ENCODE assay signal across 11 cellular contexts in genomic region chr18:9594782-9595181, GRCh38. TPM values are rescaled to one million over a fixed set of nuclear protein-coding genes. Genes with fewer than 3 reads are reported as not detected.
DNase-seq lines count a peak whose midpoint lies in the region; ATAC-seq, FAIRE-seq and TF ChIP-seq lines count a peak whose summit lies in the region.
"Had no signal": no experiment of that assay in that cellular context is flagged by ENCODE, and none has a peak within 500 bp of the region (broad histone marks: within the 10 kb centered on the region; RNA-seq: fewer than 3 reads in every experiment).

No MANE protein-coding gene starts in this region.

- H4K20me1 ChIP-seq in Loucy (ENCODE audit: insufficient read depth, low read length, poor library complexity, severe bottlenecking) = peaks cover 13% of the 10 kb centered on the region
- peaks cover 22% of the 10 kb centered on the region for H4K20me1 ChIP-seq in hepatocyte (ENCODE audit: insufficient read depth, poor library complexity, severe bottlenecking)

- no peak overlapping the region for H3K4me3 ChIP-seq in CD4-positive, alpha-beta memory T cell (ENCODE audit: low read length in 2 of 2)
- H3K4me3 ChIP-seq in Loucy (ENCODE audit: low read length, poor library complexity, severe bottlenecking) = no peak overlapping the region
- no peak overlapping the region for H3K4me3 ChIP-seq in hepatocyte
- H3K4me3 ChIP-seq: uterus had no signal

- ATAC-seq in activated CD4-positive, alpha-beta T cell treated with anti-CD3 and anti-CD28 coated beads for 36 hours = no peak
- no peak for ATAC-seq in GM18520 (IDR thresholded peaks at IDR 0.05; ENCODE audit: unreplicated experiment)
- ATAC-seq in activated naive CD8-positive, alpha-beta T cell treated with anti-CD3 and anti-CD28 coated beads, Interleukin-2, amount 50 U/mL, for 24 hours = no peak

- CTCF ChIA-PET in CD4-positive, alpha-beta memory T cell (lab: Charles Lee; ENCODE audit: partially characterized antibody) = no interaction called here
- CTCF ChIA-PET in activated CD4-positive, alpha-beta T cell treated with anti-CD3 and anti-CD28 coated beads for 36 hours (lab: Charles Lee) = interaction anchor here (1.3 to 1.4 kb wide), 2 partner anchors 17 to 105 kb away, joined by 3 to 4 read pairs; no protein-coding TSS in a partner anchor

- H3K4me1 ChIP-seq in CD4-positive, alpha-beta memory T cell (ENCODE audit: insufficient read depth, low read length) = peaks cover 23% of the 10 kb centered on the region
- H3K4me1 ChIP-seq in Loucy (ENCODE audit: insufficient read depth, low read length, poor library complexity, severe bottlenecking) = peaks cover 15% of the 10 kb centered on the region
- peaks cover 25% of the 10 kb centered on the region for H3K4me1 ChIP-seq in hepatocyte (ENCODE audit: insufficient read depth)

- H3K9ac ChIP-seq in Loucy (ENCODE audit: low read depth, low read length, poor library complexity, severe bottlenecking) = no peak overlapping the region

- no peak overlapping the region for H3K27ac ChIP-seq in CD4-positive, alpha-beta memory T cell (ENCODE audit: low read depth, low read length)
- H3K27ac ChIP-seq in hepatocyte = peak overlapping the region; percentile 84
- H3K27ac ChIP-seq: C4-2B, uterus had no signal

- H3K36me3 ChIP-seq in CD4-positive, alpha-beta memory T cell (ENCODE audit: insufficient read depth, low read length) = peaks cover 8% of the 10 kb centered on the region
- H3K36me3 ChIP-seq in Loucy (ENCODE audit: insufficient read depth, low read length) (peaks cover 47% of the 10 kb centered on the region), hepatocyte (replicated peaks; ENCODE audit: insufficient read depth, low read depth) (no peaks in the 10 kb centered on the region)
- H3K36me3 ChIP-seq: uterus had no signal

- no peaks in the 10 kb centered on the region for H3K9me2 ChIP-seq in Loucy (replicated peaks; ENCODE audit: low read depth, low read length)
- no peaks in the 10 kb centered on the region for H3K9me2 ChIP-seq in hepatocyte (replicated peaks; ENCODE audit: insufficient read depth)

- H3K27ac Mint-ChIP-seq in CD4-positive, alpha-beta memory T cell = peak overlapping the region in 6 of 7 donors; percentile 0 to 71 (median 8)
- H3K27ac Mint-ChIP-seq in activated CD4-positive, alpha-beta T cell treated with anti-CD3 and anti-CD28 coated beads for 36 hours = no peak overlapping the region
- no peak overlapping the region for H3K27ac Mint-ChIP-seq in activated naive CD8-positive, alpha-beta T cell treated with anti-CD3 and anti-CD28 coated beads, Interleukin-2, amount 50 U/mL, for 24 hours

- peaks cover 0 to 21% (median 15%) of the 10 kb centered on the region in 8 donors for H3K9me3 Mint-ChIP-seq in CD4-positive, alpha-beta memory T cell
- H3K9me3 Mint-ChIP-seq in activated CD4-positive, alpha-beta T cell treated with anti-CD3 and anti-CD28 coated beads for 36 hours (ENCODE audit: low read depth) = peaks cover 12% of the 10 kb centered on the region
- H3K9me3 Mint-ChIP-seq in activated naive CD8-positive, alpha-beta T cell treated with anti-CD3 and anti-CD28 coated beads, Interleukin-2, amount 50 U/mL, for 24 hours = peaks cover 18% of the 10 kb centered on the region

- peaks cover 28 to 35% (median 32%) of the 10 kb centered on the region in 4 donors for H3K4me1 Mint-ChIP-seq in CD4-positive, alpha-beta memory T cell
- peaks cover 23% of the 10 kb centered on the region for H3K4me1 Mint-ChIP-seq in activated CD4-positive, alpha-beta T cell treated with anti-CD3 and anti-CD28 coated beads for 36 hours
- peaks cover 23% of the 10 kb centered on the region for H3K4me1 Mint-ChIP-seq in activated naive CD8-positive, alpha-beta T cell treated with anti-CD3 and anti-CD28 coated beads, Interleukin-2, amount 50 U/mL, for 24 hours

- intact Hi-C loops in CD4-positive, alpha-beta memory T cell (cut with micrococcal nuclease) = no loop called here
- intact Hi-C loops in activated CD4-positive, alpha-beta T cell treated with anti-CD3 and anti-CD28 coated beads for 36 hours (cut with DNase I, micrococcal nuclease) = no loop called here

- no peaks in the 10 kb centered on the region for H3K9me3 ChIP-seq in CD4-positive, alpha-beta memory T cell (ENCODE audit: control insufficient read depth in 1 of 2, low read length in 2 of 2)
- peaks cover 9% of the 10 kb centered on the region; the same call in 1 of the 2 replicates for H3K9me3 ChIP-seq in Loucy (ENCODE audit: insufficient read depth, low read depth, low read length)
- no peaks in the 10 kb centered on the region for H3K9me3 ChIP-seq in hepatocyte (ENCODE audit: low read depth)

- no peak for FAIRE-seq in D721Med (lab: Jason Lieb, UNC)

- H2AFZ ChIP-seq in Loucy (ENCODE audit: low read length) (no peak overlapping the region), hepatocyte (no peak overlapping the region)

- TF ChIP-seq CTCF in GM20000 (IDR thresholded peaks at IDR 0.05; ENCODE audit: extremely low read depth, missing control alignments) = no peak
- no peak for TF ChIP-seq CTCF in Loucy (conservative IDR thresholded peaks at IDR 0.05; ENCODE audit: low read length)
- no peak for TF ChIP-seq CTCF in hepatocyte (IDR thresholded peaks at IDR 0.05; ENCODE audit: poor library complexity)
- TF ChIP-seq CTCF in D721Med (IDR thresholded peaks at IDR 0.05; ENCODE audit: insufficient read depth, missing control alignments) = no peak

- H3K36me3 Mint-ChIP-seq in CD4-positive, alpha-beta memory T cell = peaks cover 42 to 47% of the 10 kb centered on the region in 2 donors
- H3K36me3 Mint-ChIP-seq in activated CD4-positive, alpha-beta T cell treated with anti-CD3 and anti-CD28 coated beads for 36 hours (ENCODE audit: low read depth) = peaks cover 40% of the 10 kb centered on the region
- peaks cover 41% of the 10 kb centered on the region for H3K36me3 Mint-ChIP-seq in activated naive CD8-positive, alpha-beta T cell treated with anti-CD3 and anti-CD28 coated beads, Interleukin-2, amount 50 U/mL, for 24 hours (ENCODE audit: low read depth)

- 52% methylated on average over 1 of the region's 1 CpG for WGBS in hepatocyte (ENCODE audit: low lambda C conversion rate, missing lambda C conversion rate)

- H3K4me3 Mint-ChIP-seq in CD4-positive, alpha-beta memory T cell = peak overlapping the region in 3 of 8 donors; percentile 1 to 58 (median 22)
- no peak overlapping the region for H3K4me3 Mint-ChIP-seq in activated CD4-positive, alpha-beta T cell treated with anti-CD3 and anti-CD28 coated beads for 36 hours
- no peak overlapping the region for H3K4me3 Mint-ChIP-seq in activated naive CD8-positive, alpha-beta T cell treated with anti-CD3 and anti-CD28 coated beads, Interleukin-2, amount 50 U/mL, for 24 hours

- no peaks in the 10 kb centered on the region for H3K27me3 ChIP-seq in CD4-positive, alpha-beta memory T cell (ENCODE audit: insufficient read depth, low read length)
- H3K27me3 ChIP-seq in Loucy (ENCODE audit: insufficient read depth, low read length, poor library complexity, severe bottlenecking) = no peaks in the 10 kb centered on the region
- no peaks in the 10 kb centered on the region for H3K27me3 ChIP-seq in hepatocyte
- H3K27me3 ChIP-seq: uterus had no signal

- no peak for DNase-seq in CD4-positive, alpha-beta memory T cell
- DNase-seq in GM20000 (ENCODE audit: low spot score) (peak; percentile 31), hepatocyte (ENCODE audit: low spot score) (peak; percentile 45), D721Med (ENCODE audit: insufficient read length, low spot score) (no peak)
- DNase-seq in activated CD4-positive, alpha-beta T cell treated with anti-CD3 and anti-CD28 coated beads for 36 hours = no peak
- DNase-seq in activated naive CD8-positive, alpha-beta T cell treated with anti-CD3 and anti-CD28 coated beads, Interleukin-2, amount 50 U/mL, for 24 hours = no peak
- DNase-seq: MV-4-11, uterus had no signal

- no peaks in the 10 kb centered on the region for H3K27me3 Mint-ChIP-seq in CD4-positive, alpha-beta memory T cell
- no peaks in the 10 kb centered on the region for H3K27me3 Mint-ChIP-seq in activated CD4-positive, alpha-beta T cell treated with anti-CD3 and anti-CD28 coated beads for 36 hours
- H3K27me3 Mint-ChIP-seq in activated naive CD8-positive, alpha-beta T cell treated with anti-CD3 and anti-CD28 coated beads, Interleukin-2, amount 50 U/mL, for 24 hours = no peaks in the 10 kb centered on the region

- peaks cover 59% of the 10 kb centered on the region for H3K79me2 ChIP-seq in Loucy (ENCODE audit: insufficient read depth, low read length)
- peaks cover 99% of the 10 kb centered on the region for H3K79me2 ChIP-seq in hepatocyte

- H3K4me2 ChIP-seq in Loucy (ENCODE audit: low read depth, low read length, poor library complexity, severe bottlenecking) (peak overlapping the region; percentile 5), hepatocyte (peak overlapping the region; percentile 61)

- no peaks in the 10 kb centered on the region for H3F3A ChIP-seq in Loucy (ENCODE audit: low read depth)

- POLR2A ChIA-PET in CD4-positive, alpha-beta memory T cell (lab: Charles Lee; ENCODE audit: partially characterized antibody) = no interaction called here
- POLR2A ChIA-PET in activated CD4-positive, alpha-beta T cell treated with anti-CD3 and anti-CD28 coated beads for 36 hours (lab: Charles Lee) = no interaction called here

RNA-seq across cellular contexts. Expression of gene PPP4R1, which starts 19.6 kb away (rescaled TPM):
- 10 to 100 TPM; 64.0 to 71.0 TPM for total RNA-seq in CD4-positive, alpha-beta memory T cell
- polyA plus RNA-seq in CD4-positive, alpha-beta memory T cell = 10 to 100 TPM; 10.2 to 16.9 TPM
- 91.0 and 93.6 TPM in 2 replicates for total RNA-seq in hepatocyte
- 34.5 and 45.0 TPM in 2 replicates for polyA plus RNA-seq in hepatocyte
- 10 to 100 TPM; 32.2 to 33.3 TPM for total RNA-seq in activated CD4-positive, alpha-beta T cell treated with anti-CD3 and anti-CD28 coated beads for 36 hours

Comparison
In these comparisons a context has a peak if more than half of its experiments do, and no peak if none do; other contexts are left out.
1. DNase-seq: peak in GM20000 (single experiment) and hepatocyte (single experiment); none in CD4-positive, alpha-beta memory T cell (0 of 5), activated CD4-positive, alpha-beta T cell treated with anti-CD3 and anti-CD28 coated beads for 36 hours (single experiment), D721Med (single experiment) and activated naive CD8-positive, alpha-beta T cell treated with anti-CD3 and anti-CD28 coated beads, Interleukin-2, amount 50 U/mL, for 24 hours (single experiment).
2. H3K27ac Mint-ChIP-seq: peak in CD4-positive, alpha-beta memory T cell (6 of 7); none in activated CD4-positive, alpha-beta T cell treated with anti-CD3 and anti-CD28 coated beads for 36 hours (single experiment) and activated naive CD8-positive, alpha-beta T cell treated with anti-CD3 and anti-CD28 coated beads, Interleukin-2, amount 50 U/mL, for 24 hours (single experiment).